17 cellular contexts compared by ENCODE assay signal in the genomic region with DNA sequence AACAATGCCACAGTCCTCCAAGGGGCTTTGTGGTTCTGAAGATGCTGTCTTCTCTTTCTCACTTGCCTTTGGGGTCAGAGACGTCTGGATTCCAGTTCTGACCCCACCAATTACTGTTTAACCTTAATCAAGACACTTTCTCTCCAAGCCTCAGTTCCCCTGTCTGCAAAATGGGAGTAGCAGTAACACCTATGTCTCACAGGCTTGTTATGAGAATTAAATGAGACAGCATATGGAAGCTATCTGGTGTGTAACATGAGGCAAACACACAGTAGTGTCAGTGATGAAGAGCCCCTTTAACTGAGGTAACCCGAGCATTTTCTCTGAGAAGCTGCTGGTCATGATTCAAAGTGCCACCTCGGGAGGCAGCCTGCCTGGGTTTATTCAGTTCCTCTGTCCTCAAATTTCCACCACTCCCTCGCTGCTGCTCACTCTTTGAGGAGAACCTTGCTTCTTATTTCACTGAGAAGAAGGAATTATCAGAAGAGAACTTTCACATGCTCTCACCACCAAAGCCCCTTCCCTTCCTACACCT.
"Had no signal": no experiment of that assay in that cellular context is flagged by ENCODE, and none has a peak within 500 bp of the region (broad histone marks: within the 10 kb centered on the region; RNA-seq: fewer than 3 reads in every experiment).

No MANE protein-coding gene starts in this region.

- H3K9me3 Mint-ChIP-seq: activated B cell treated with CpG ODN at 0.5 μM for 24 hours; activated naive CD4-positive, alpha-beta T cell treated with anti-CD3 and anti-CD28 coated beads, Interleukin-2, amount 50 U/mL, for 24 hours; brain; memory B cell; naive thymus-derived CD4-positive, alpha-beta T cell had no signal

- H3K27me3 ChIP-seq: hepatocyte, left lung, pancreas, transverse colon had no signal

- ATAC-seq: left lung; mucosa of descending colon; naive thymus-derived CD4-positive, alpha-beta T cell had no signal

- H3K27me3 Mint-ChIP-seq: activated B cell treated with CpG ODN at 0.5 μM for 24 hours; activated naive CD4-positive, alpha-beta T cell treated with anti-CD3 and anti-CD28 coated beads, Interleukin-2, amount 50 U/mL, for 24 hours; brain; memory B cell; naive thymus-derived CD4-positive, alpha-beta T cell had no signal

- H3K4me3 ChIP-seq: hepatocyte, left lung, mucosa of descending colon, pancreas, transverse colon had no signal

- H3K4me1 ChIP-seq: left lung, pancreas, transverse colon had no signal

- H3K4me3 Mint-ChIP-seq: activated B cell treated with CpG ODN at 0.5 μM for 24 hours; activated naive CD4-positive, alpha-beta T cell treated with anti-CD3 and anti-CD28 coated beads, Interleukin-2, amount 50 U/mL, for 24 hours; brain; memory B cell had no signal

- H3K36me3 ChIP-seq: pancreas had no signal

- DNase-seq: activated B cell treated with CpG ODN at 0.5 μM for 24 hours; activated CD4-positive, alpha-beta T cell treated with anti-CD3 and anti-CD28 coated beads, Interleukin-2, amount 50 U/mL, for 1 hour; activated effector memory CD4-positive, alpha-beta T cell treated with Interleukin-2 at 50 U/mL for 16 hours; activated T-cell treated with anti-CD3 and anti-CD28 coated beads, Interleukin-2, amount 50 U/mL, for 1 hour; effector memory CD4-positive, alpha-beta T cell; islet precursor cell; left lung; mucosa of descending colon; naive thymus-derived CD4-positive, alpha-beta T cell; pancreas; stimulated activated CD4-positive, alpha-beta T cell treated with anti-CD3 and anti-CD28 coated beads, Interleukin-2, amount 100 ng/mL, for 48 hours; stimulated activated naive CD4-positive, alpha-beta T cell; transverse colon had no signal

- H3K27ac ChIP-seq: hepatocyte, left lung, pancreas, transverse colon had no signal

- H3K27ac Mint-ChIP-seq: activated B cell treated with CpG ODN at 0.5 μM for 24 hours; activated naive CD4-positive, alpha-beta T cell treated with anti-CD3 and anti-CD28 coated beads, Interleukin-2, amount 50 U/mL, for 24 hours; memory B cell had no signal

- H3K9me3 ChIP-seq: left lung, mucosa of descending colon, pancreas, transverse colon had no signal
